Comparison of ENCODE assay signal across 4 cellular contexts in the genomic region with DNA sequence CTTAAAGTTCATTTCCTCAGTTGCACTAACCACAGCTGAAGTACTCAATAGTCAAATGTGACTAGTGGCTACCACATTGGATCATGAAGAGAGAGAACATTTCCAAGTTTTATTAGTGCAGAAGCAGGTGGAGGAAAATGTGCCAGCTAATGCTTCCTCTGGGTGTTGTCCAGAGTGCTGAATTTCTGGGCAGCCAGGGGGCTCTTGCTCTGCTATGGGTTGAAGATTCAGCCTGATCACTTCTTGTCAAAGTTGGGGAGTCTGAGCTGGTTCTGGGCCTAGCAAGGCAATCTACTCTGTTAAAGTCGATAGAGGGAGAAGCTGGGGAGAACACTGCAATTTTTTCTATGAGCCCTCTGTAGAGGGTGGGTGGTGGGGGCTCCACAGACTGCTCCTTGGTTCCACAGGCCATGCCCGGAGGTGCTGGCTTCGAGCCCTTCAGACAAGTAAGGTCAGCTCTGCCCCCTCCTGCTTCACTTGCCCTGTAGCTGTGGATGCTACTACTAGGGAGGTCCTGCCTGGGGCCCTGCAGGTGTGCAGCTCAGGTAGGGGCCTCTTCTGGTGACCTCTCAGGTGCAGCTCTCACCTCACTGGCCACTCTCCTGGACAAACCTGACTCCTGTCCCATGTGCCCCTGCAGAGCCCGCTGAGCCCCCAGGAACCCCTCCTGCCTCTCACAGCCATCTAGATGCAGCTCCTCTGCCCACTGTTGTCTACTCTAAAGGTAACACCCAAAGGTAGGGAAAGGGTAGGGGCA. TPM values are rescaled to one million over a fixed set of nuclear protein-coding genes. Genes with fewer than 3 reads are reported as not detected.
DNase-seq lines count a peak whose midpoint lies in the region; TF ChIP-seq lines count a peak whose summit lies in the region.

No MANE protein-coding gene starts in this region.

- H3K4me1 ChIP-seq in SJCRH30, result no peaks in the 10 kb centered on the region; the same call in 1 of the 2 replicates

- no peak overlapping the region for H3K4me3 ChIP-seq in AG04450 (ENCODE audit: low read depth, low read length)
- H3K4me3 ChIP-seq in SJCRH30, result no peak overlapping the region

- peak; percentile 25; the same call in 1 of the 2 replicates for TF ChIP-seq CTCF in AG04450 (IDR thresholded peaks at IDR 0.05; ENCODE audit: low read depth, low read length)

- DNase-seq in AG04450 (ENCODE audit: low read depth, low spot score) (no peak), SJCRH30 (peak; percentile 38 to 50), DMS114 treated with DMSO at 0.1 percent for 48 hours (lab: John Stamatoyannopoulos, UW; ENCODE audit: unreplicated experiment) (no peak), SKM-1 treated with dmso at 0.1 percent for 144 hours (lab: John Stamatoyannopoulos, UW; ENCODE audit: unreplicated experiment) (no peak)

- H3K27ac ChIP-seq in AG04450 (ENCODE audit: low read depth, low read length) (no peak overlapping the region), SJCRH30 (no peak overlapping the region)

- peaks cover 14% of the 10 kb centered on the region for H3K27me3 ChIP-seq in AG04450 (ENCODE audit: control insufficient read depth, insufficient read depth, low read length)
- no peaks in the 10 kb centered on the region for H3K27me3 ChIP-seq in SJCRH30

- H3K36me3 ChIP-seq in SJCRH30, result peaks cover 4% of the 10 kb centered on the region; the same call in 1 of the 2 replicates

- CTCF ChIA-PET in AG04450 (lab: Charles Lee), result interaction anchor here (0.6 to 3.0 kb wide), 4 partner anchors 10 to 345 kb away, joined by 3 to 20 read pairs (median 7); a partner anchor contains a TSS

- POLR2A ChIA-PET in AG04450 (lab: Yijun Ruan, JAX), result interaction anchor here (0.6 to 0.7 kb wide), 2 partner anchors 95 to 435 kb away, joined by 3 read pairs; no protein-coding TSS in a partner anchor

- peaks cover 3% of the 10 kb centered on the region; the same call in 1 of the 2 replicates for H3K9me3 ChIP-seq in AG04450 (ENCODE audit: control insufficient read depth, insufficient read depth, low read length)
- H3K9me3 ChIP-seq in SJCRH30 (replicated peaks), result no peaks in the 10 kb centered on the region

RNA-seq across cellular contexts. Expression of a gene that starts 8.2 kb away (rescaled TPM):
- polyA plus RNA-seq in AG04450 (2011; rRNA removed), result 35.6 and 44.5 TPM in 2 replicates
- 107 and 122 TPM in 2 replicates for polyA minus RNA-seq in AG04450 (2011; rRNA and poly(A)+ RNA removed)
- 37.0 and 38.2 TPM in 2 replicates for total RNA-seq in SJCRH30 (2014; rRNA removed; shearing (Covaris generic))

RNA-seq across cellular contexts. Expression of a gene that starts 8.9 kb away (rescaled TPM):
- 3.2 and 4.0 TPM in 2 replicates for polyA plus RNA-seq in AG04450 (2011; rRNA removed)
- 2.3 and 4.3 TPM in 2 replicates for polyA minus RNA-seq in AG04450 (2011; rRNA and poly(A)+ RNA removed)
- 5.4 and 5.5 TPM in 2 replicates for total RNA-seq in SJCRH30 (2014; rRNA removed; shearing (Covaris generic))

RNA-seq across cellular contexts. Expression of a gene that starts 11.2 kb away (rescaled TPM):
- not detected in 2 replicates for polyA plus RNA-seq in AG04450 (2011; rRNA removed)
- polyA minus RNA-seq in AG04450 (2011; rRNA and poly(A)+ RNA removed), result not detected in 2 replicates
- 0.51 and 1.0 TPM in 2 replicates for total RNA-seq in SJCRH30 (2014; rRNA removed; shearing (Covaris generic))

RNA-seq across cellular contexts. Expression of a gene that starts 20.8 kb away (rescaled TPM):
- 0.07 and 0.27 TPM in 2 replicates for polyA plus RNA-seq in AG04450 (2011; rRNA removed)
- 0.22 TPM in 1 of 2 replicates, not detected in the other for polyA minus RNA-seq in AG04450 (2011; rRNA and poly(A)+ RNA removed)
- total RNA-seq in SJCRH30 (2014; rRNA removed; shearing (Covaris generic)), result 4.0 and 6.0 TPM in 2 replicates

RNA-seq across cellular contexts. Expression of a gene that starts 35.3 kb away (rescaled TPM):
- not detected in 2 replicates for polyA plus RNA-seq in AG04450 (2011; rRNA removed)
- not detected in 2 replicates for polyA minus RNA-seq in AG04450 (2011; rRNA and poly(A)+ RNA removed)
- total RNA-seq in SJCRH30 (2014; rRNA removed; shearing (Covaris generic)), result 0.08 TPM in 1 of 2 replicates, not detected in the other

Comparison
In these comparisons a context has a peak if more than half of its experiments do, and no peak if none do; other contexts are left out.
1. DNase-seq: peak in SJCRH30 (2 of 2); none in AG04450 (single experiment), DMS114 treated with DMSO at 0.1 percent for 48 hours (single experiment) and SKM-1 treated with dmso at 0.1 percent for 144 hours (single experiment).